8 cellular contexts compared by ENCODE assay signal in genomic region chr16:86072328-86073102, GRCh38.
DNase-seq lines count a peak whose midpoint lies in the region; ATAC-seq and TF ChIP-seq lines count a peak whose summit lies in the region.

No MANE protein-coding gene starts in this region.

- peaks cover 0 to 25% (median 8%) of the 10 kb centered on the region in 4 donors for H3K4me1 ChIP-seq in esophagus muscularis mucosa
- H3K4me1 ChIP-seq in transverse colon, result no peaks in the 10 kb centered on the region

- in situ Hi-C loops in transverse colon (cut with MboI; ENCODE audit: low pct_ligation_motif_present in 1 of 4, low pct_unique_long_range_greater_than_20kb in 1 of 4, low sequenced_read_pairs in 3 of 4), result loop anchor here (10.0 kb wide), 4 partner anchors 122 to 452 kb away; partner anchors contain the start of gene FOXF1 (in 3 of the 4)

- intact Hi-C loops in esophagus muscularis mucosa (cut with DNase I), result loop anchor here (2.0 to 10.0 kb wide), 3 partner anchors 142 to 446 kb away; no protein-coding TSS in a partner anchor
- intact Hi-C loops in natural killer cell (cut with micrococcal nuclease), result no loop called here
- intact Hi-C loops in transverse colon (cut with DNase I; ENCODE audit: low total_unique reads), result loop anchor here (2.0 to 10.0 kb wide), 3 partner anchors 232 to 448 kb away; no protein-coding TSS in a partner anchor

- no peaks in the 10 kb centered on the region for H3K4me1 Mint-ChIP-seq in natural killer cell

- H3K27me3 ChIP-seq in esophagus muscularis mucosa (no peaks in the 10 kb centered on the region), transverse colon (no peaks in the 10 kb centered on the region)

- no peak overlapping the region for H3K4me3 Mint-ChIP-seq in natural killer cell

- TF ChIP-seq EP300 in esophagus muscularis mucosa (IDR thresholded peaks at IDR 0.05) (no peak), transverse colon (IDR thresholded peaks at IDR 0.05; ENCODE audit: low read depth) (no peak)

- H3K36me3 ChIP-seq in esophagus muscularis mucosa (no peaks in the 10 kb centered on the region), transverse colon (no peaks in the 10 kb centered on the region)

- H3K27ac ChIP-seq in esophagus muscularis mucosa (replicated peaks in 1 of 4) (no peak overlapping the region), transverse colon (no peak overlapping the region)

- no peaks in the 10 kb centered on the region for H3K9me3 Mint-ChIP-seq in natural killer cell

- no peaks in the 10 kb centered on the region for H3K36me3 Mint-ChIP-seq in natural killer cell

- no peak overlapping the region for H3K27ac Mint-ChIP-seq in natural killer cell

- DNase-seq in NOMO-1 (lab: John Stamatoyannopoulos, UW; ENCODE audit: unreplicated experiment in 2 of 2) (peak; percentile 36 to 54), NOMO-1 treated with dmso at 0.1 percent for 144 hours (lab: John Stamatoyannopoulos, UW; ENCODE audit: unreplicated experiment) (no peak), NCI-H1105 treated with DMSO at 0.1 percent for 48 hours (lab: John Stamatoyannopoulos, UW) (peak; percentile 15), esophagus muscularis mucosa (ENCODE audit: extremely low spot score) (no peak), natural killer cell (no peak), transverse colon (peak; percentile 69)

- ATAC-seq in natural killer cell (peak in 1 of 3 donors; percentile 48), GM18909 (IDR thresholded peaks at IDR 0.05; ENCODE audit: poor library complexity, unreplicated experiment) (no peak)

- H3K9me3 ChIP-seq in esophagus muscularis mucosa (no peaks in the 10 kb centered on the region), transverse colon (no peaks in the 10 kb centered on the region)

- TF ChIP-seq CTCF in WI38 (IDR thresholded peaks at IDR 0.05; ENCODE audit: low read depth, low read length), result peak; percentile 33
- TF ChIP-seq CTCF in esophagus muscularis mucosa (IDR thresholded peaks at IDR 0.05), result peak; percentile 80 to 88 (median 84)
- peak; percentile 58 for TF ChIP-seq CTCF in natural killer cell (IDR thresholded peaks at IDR 0.05)
- TF ChIP-seq CTCF in transverse colon (IDR thresholded peaks at IDR 0.05), result peak; percentile 70 to 85 (median 81)

- 52% methylated on average over 20 of the region's 21 CpGs for WGBS in esophagus muscularis mucosa
- 41 to 43% methylated on average over 1 to 21 of the region's 21 CpGs for WGBS in transverse colon (ENCODE audit: low coverage in 1 of 2), 2 donors

- peaks cover 0 to 23% of the 10 kb centered on the region in 2 donors for H3K27me3 Mint-ChIP-seq in natural killer cell (ENCODE audit: low read depth in 2 of 2)

- TF ChIP-seq POLR2A in esophagus muscularis mucosa (IDR thresholded peaks at IDR 0.05; ENCODE audit: low read depth), result no peak
- TF ChIP-seq POLR2A in transverse colon (IDR thresholded peaks at IDR 0.05), result no peak

- H3K4me3 ChIP-seq in WI38 (ENCODE audit: low read depth, low read length) (no peak overlapping the region), esophagus muscularis mucosa (no peak overlapping the region), transverse colon (no peak overlapping the region)

Comparison
In these comparisons a context has a peak if more than half of its experiments do, and no peak if none do; other contexts are left out.
1. DNase-seq: peak in NOMO-1 (2 of 2), NCI-H1105 treated with DMSO at 0.1 percent for 48 hours (single experiment) and transverse colon (single experiment); none in NOMO-1 treated with dmso at 0.1 percent for 144 hours (single experiment), esophagus muscularis mucosa (single experiment) and natural killer cell (single experiment).
2. CTCF ChIP-seq: peak in every context shown above with its lines; median percentile 84 in esophagus muscularis mucosa; 81 in transverse colon; 58 in natural killer cell; 33 in WI38.